ENCODE assay signal across 15 cellular contexts in the genomic region with DNA sequence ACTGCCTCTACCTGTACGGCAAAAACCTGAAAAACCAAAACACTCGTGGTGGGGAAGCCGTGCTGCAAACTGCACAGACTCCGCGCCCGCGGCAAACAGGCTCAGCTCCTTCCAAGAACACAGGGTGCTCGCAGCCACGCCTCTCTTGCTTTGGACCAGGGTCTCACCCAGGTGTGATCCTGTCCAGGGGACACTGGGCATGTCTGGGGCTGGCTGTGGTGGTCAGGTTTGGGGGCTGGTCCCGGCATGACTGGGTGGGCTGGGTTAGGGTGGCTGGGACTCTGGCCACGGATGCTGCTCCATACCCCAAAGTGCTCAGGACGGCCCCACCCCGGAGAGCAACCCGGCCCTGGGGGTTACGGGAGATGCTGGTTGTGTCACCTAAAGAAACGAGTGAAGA. TPM values are rescaled to one million over a fixed set of nuclear protein-coding genes. Genes with fewer than 3 reads are reported as not detected.
DNase-seq lines count a peak whose midpoint lies in the region; ATAC-seq, FAIRE-seq and TF ChIP-seq lines count a peak whose summit lies in the region.
"Had no signal": no experiment of that assay in that cellular context is flagged by ENCODE, and none has a peak within 500 bp of the region (broad histone marks: within the 10 kb centered on the region; RNA-seq: fewer than 3 reads in every experiment).

No MANE protein-coding gene starts in this region.

- H2AFZ ChIP-seq in K562 (ENCODE audit: low read depth, low read length) (no peak overlapping the region), neuronal stem cell (ENCODE audit: low read length) (no peak overlapping the region)
- H2AFZ ChIP-seq: GM23248 had no signal

- H2BK12ac ChIP-seq in neuronal stem cell (ENCODE audit: low read length): no peak overlapping the region

- H3K9me3 Mint-ChIP-seq in activated CD8-positive, alpha-beta T cell treated with anti-CD3 and anti-CD28 coated beads, Interleukin-2, amount 10 ng/mL, durations not matched to agents 7 days and 5 days (ENCODE audit: insufficient read depth): no peaks in the 10 kb centered on the region
- H3K9me3 Mint-ChIP-seq: CD4-positive, alpha-beta T cell had no signal

- in situ Hi-C loops in K562 (cut with MboI): no loop called here

- H3K14ac ChIP-seq in neuronal stem cell (ENCODE audit: low read length): no peak overlapping the region

- H4K20me1 ChIP-seq in K562 (replicated peaks; ENCODE audit: control insufficient read depth, insufficient read depth, low read length): no peaks in the 10 kb centered on the region

- no peak for TF ChIP-seq POLR2A in K562 (conservative IDR thresholded peaks at IDR 0.05)

- H3K27me3 ChIP-seq in K562 (ENCODE audit: control insufficient read depth in 2 of 2, insufficient read depth in 2 of 2, low read length in 2 of 2): no peaks in the 10 kb centered on the region
- no peaks in the 10 kb centered on the region for H3K27me3 ChIP-seq in neuronal stem cell (ENCODE audit: control insufficient read depth in 3 of 3, insufficient read depth in 3 of 3, low read depth in 1 of 3, low read length in 3 of 3)
- H3K27me3 ChIP-seq: BLaER1 had no signal

- BruUV-seq in K562 (replicated peaks; lab: Mats Ljungman, UMichigan): no TSS peak

- no peak overlapping the region for H2BK120ac ChIP-seq in neuronal stem cell (ENCODE audit: low read depth, low read length)

- no peak overlapping the region for H3K27ac Mint-ChIP-seq in activated CD8-positive, alpha-beta T cell treated with anti-CD3 and anti-CD28 coated beads, Interleukin-2, amount 10 ng/mL, durations not matched to agents 7 days and 5 days

- H3K27ac ChIP-seq in 22Rv1 (peak overlapping the region; percentile 98), HEK293 (ENCODE audit: extremely low read depth, low read depth, low read length) (no peak overlapping the region), K562 (ENCODE audit: extremely low read depth, low read depth, low read length) (no peak overlapping the region), neuronal stem cell (replicated peaks; ENCODE audit: low read length) (no peak overlapping the region)
- H3K27ac ChIP-seq: A549, BLaER1, GM23248 had no signal

- peaks cover 4% of the 10 kb centered on the region for H3K4me1 Mint-ChIP-seq in activated CD8-positive, alpha-beta T cell treated with anti-CD3 and anti-CD28 coated beads, Interleukin-2, amount 10 ng/mL, durations not matched to agents 7 days and 5 days (ENCODE audit: low read depth)

- H4K8ac ChIP-seq in neuronal stem cell (ENCODE audit: low read depth, low read length): no peak overlapping the region

- peaks cover 24% of the 10 kb centered on the region for H3K36me3 Mint-ChIP-seq in activated CD8-positive, alpha-beta T cell treated with anti-CD3 and anti-CD28 coated beads, Interleukin-2, amount 10 ng/mL, durations not matched to agents 7 days and 5 days (ENCODE audit: low read depth)

- CTCF ChIA-PET in HEK293 (lab: Yijun Ruan, JAX): no interaction called here
- CTCF ChIA-PET in K562 (lab: Yijun Ruan, JAX; ENCODE audit: low intra/inter-chr PET ratio): no interaction called here
- CTCF ChIA-PET in activated CD8-positive, alpha-beta T cell treated with anti-CD3 and anti-CD28 coated beads, Interleukin-2, amount 10 ng/mL, durations not matched to agents 7 days and 5 days (lab: Charles Lee): no interaction called here

- no peak for TF ChIP-seq RAD21 in K562 (CRISPR knock-in tag; conservative IDR thresholded peaks at IDR 0.05 in 1 of 2, IDR thresholded peaks at IDR 0.05 in 1 of 2)

- no peak for DNase-seq in K562 (ENCODE audit: extremely low read depth in 1 of 4, low spot score in 3 of 4)
- DNase-seq in neuronal stem cell (ENCODE audit: low spot score): no peak
- no peak for DNase-seq in activated CD8-positive, alpha-beta T cell treated with anti-CD3 and anti-CD28 coated beads, Interleukin-2, amount 10 ng/mL, durations not matched to agents 7 days and 5 days
- DNase-seq in amygdala (lab: John Stamatoyannopoulos, UW): no peak
- DNase-seq: Calu3; CD4-positive, alpha-beta T cell; DMS79; GM23248; KBM-7 had no signal

- H3K4ac ChIP-seq in neuronal stem cell (ENCODE audit: low read length): no peak overlapping the region

- no peak overlapping the region for H3K23ac ChIP-seq in neuronal stem cell (ENCODE audit: low read depth, low read length, poor library complexity)

- no peak overlapping the region for H3K9ac ChIP-seq in K562 (ENCODE audit: insufficient read depth in 1 of 2, low read depth in 2 of 2, low read length in 2 of 2)
- no peak overlapping the region for H3K9ac ChIP-seq in neuronal stem cell (ENCODE audit: low read depth, low read length, poor library complexity)
- H3K9ac ChIP-seq: BLaER1, GM23248 had no signal

- POLR2A ChIA-PET in HEK293 (lab: Yijun Ruan, JAX) (no interaction called here), K562 (lab: Yijun Ruan, JAX) (interaction anchor here (0.7 kb wide), 1 partner anchor 38 kb away, joined by 3 read pairs; no protein-coding TSS in a partner anchor)
- POLR2A ChIA-PET in activated CD8-positive, alpha-beta T cell treated with anti-CD3 and anti-CD28 coated beads, Interleukin-2, amount 10 ng/mL, durations not matched to agents 7 days and 5 days (lab: Charles Lee): interaction anchor here (0.6 kb wide), 1 partner anchor 92 kb away, joined by 3 read pairs; no protein-coding TSS in a partner anchor

- H3K4me2 ChIP-seq in K562 (ENCODE audit: insufficient read depth, low read length) (no peak overlapping the region), neuronal stem cell (ENCODE audit: insufficient read depth, low read length, poor library complexity, severe bottlenecking) (no peak overlapping the region)
- H3K4me2 ChIP-seq: A549, BLaER1 had no signal

- H3K4me3 ChIP-seq in HEK293 (ENCODE audit: low read depth, low read length): no peak overlapping the region
- no peak overlapping the region for H3K4me3 ChIP-seq in K562
- no peak overlapping the region for H3K4me3 ChIP-seq in neuronal stem cell (ENCODE audit: low read length in 2 of 2)
- H3K4me3 ChIP-seq: A549, BLaER1, GM12878, GM23248 had no signal

- H3K36me3 ChIP-seq in HEK293 (ENCODE audit: control insufficient read depth in 2 of 2, insufficient read depth in 1 of 2, low read length in 2 of 2) (peaks cover 7 to 46% of the 10 kb centered on the region in 2 experiments; a peak in 2 of 3 replicates), K562 (ENCODE audit: control insufficient read depth, insufficient read depth, low read length) (peaks cover 81% of the 10 kb centered on the region; the same call in 2 of the 3 replicates), neuronal stem cell (replicated peaks in 1 of 2; ENCODE audit: control insufficient read depth in 2 of 2, insufficient read depth in 2 of 2, low read length in 2 of 2) (peaks cover 15 to 80% of the 10 kb centered on the region in 2 donors)

- H3K4me1 ChIP-seq in HEK293 (ENCODE audit: control insufficient read depth, insufficient read depth, low read length) (peaks cover 4% of the 10 kb centered on the region; the same call in 1 of the 2 replicates), K562 (replicated peaks in 1 of 2; ENCODE audit: control insufficient read depth in 2 of 2, insufficient read depth in 2 of 2, low read length in 2 of 2) (peaks cover 5 to 53% of the 10 kb centered on the region in 2 experiments), neuronal stem cell (ENCODE audit: control insufficient read depth in 2 of 2, insufficient read depth in 1 of 2, low read depth in 1 of 2, low read length in 2 of 2) (peaks cover 4 to 8% of the 10 kb centered on the region in 2 donors)

- no peaks in the 10 kb centered on the region for H3K27me3 Mint-ChIP-seq in activated CD8-positive, alpha-beta T cell treated with anti-CD3 and anti-CD28 coated beads, Interleukin-2, amount 10 ng/mL, durations not matched to agents 7 days and 5 days (ENCODE audit: low read depth)
- H3K27me3 Mint-ChIP-seq: CD4-positive, alpha-beta T cell had no signal

- no peaks in the 10 kb centered on the region for H3K9me3 ChIP-seq in HEK293 (ENCODE audit: control insufficient read depth, insufficient read depth, low read depth, low read length)
- H3K9me3 ChIP-seq in K562 (replicated peaks; ENCODE audit: control insufficient read depth, insufficient read depth, low read depth, low read length): no peaks in the 10 kb centered on the region
- no peaks in the 10 kb centered on the region for H3K9me3 ChIP-seq in neuronal stem cell (replicated peaks in 1 of 2; ENCODE audit: control insufficient read depth in 2 of 2, insufficient read depth in 1 of 2, low read depth in 1 of 2, low read length in 2 of 2)
- H3K9me3 ChIP-seq: A549, BLaER1 had no signal

- no peak for TF ChIP-seq EP300 in K562 (IDR thresholded peaks at IDR 0.05; ENCODE audit: low read length)

- no peak overlapping the region for H3K18ac ChIP-seq in neuronal stem cell (ENCODE audit: low read length)

- no peak overlapping the region for H3K4me3 Mint-ChIP-seq in activated CD8-positive, alpha-beta T cell treated with anti-CD3 and anti-CD28 coated beads, Interleukin-2, amount 10 ng/mL, durations not matched to agents 7 days and 5 days
- H3K4me3 Mint-ChIP-seq: CD4-positive, alpha-beta T cell had no signal

- H2AK5ac ChIP-seq in neuronal stem cell (ENCODE audit: low read depth, low read length): no peak overlapping the region

- FAIRE-seq in K562 (lab: Jason Lieb, UNC): no peak
- FAIRE-seq: A549, GM12878 had no signal

- H2BK15ac ChIP-seq in neuronal stem cell (ENCODE audit: low read length): peak overlapping the region; percentile 24

- H3K9me1 ChIP-seq in K562 (ENCODE audit: control insufficient read depth, insufficient read depth, low read length): no peaks in the 10 kb centered on the region

- ATAC-seq in K562 (no peak), HG02852 (IDR thresholded peaks at IDR 0.05; ENCODE audit: unreplicated experiment) (no peak)
- ATAC-seq in activated CD8-positive, alpha-beta T cell treated with anti-CD3 and anti-CD28 coated beads, Interleukin-2, amount 10 ng/mL, durations not matched to agents 7 days and 5 days: no peak
- ATAC-seq: A549, GM12878 had no signal

- 92% methylated on average over 15 of the region's 16 CpGs for WGBS in K562 (ENCODE audit: insufficient coverage, low coverage, missing lambda C conversion rate)
- no CpG with 5 or more reads among the region's 16 CpGs for WGBS in neuronal stem cell (ENCODE audit: extremely low coverage in 2 of 2, insufficient read length in 2 of 2, insufficient replicate concordance in 1 of 2), 2 donors

- intact Hi-C loops in K562 (cut with micrococcal nuclease): no loop called here

- H4K91ac ChIP-seq in neuronal stem cell (ENCODE audit: low read depth, low read length, poor library complexity): no peak overlapping the region

- TF ChIP-seq CTCF in 22Rv1 (IDR thresholded peaks at IDR 0.05): no peak
- TF ChIP-seq CTCF in HEK293 (tag by site-specific recombination; IDR thresholded peaks at IDR 0.05): no peak
- no peak for TF ChIP-seq CTCF in K562 (IDR thresholded peaks at IDR 0.05 in 2 of 3, conservative IDR thresholded peaks at IDR 0.05 in 1 of 3; ENCODE audit: insufficient read depth in 2 of 3, low read depth in 1 of 3, low read length in 3 of 3)

- H3K79me1 ChIP-seq in neuronal stem cell (ENCODE audit: low read depth, low read length): peaks cover 7% of the 10 kb centered on the region

- peaks cover 3% of the 10 kb centered on the region; the same call in 1 of the 3 replicates for H3K79me2 ChIP-seq in K562 (ENCODE audit: control insufficient read depth, insufficient read depth, low read length)

- H2BK5ac ChIP-seq in neuronal stem cell (ENCODE audit: low read length): no peak overlapping the region

RNA-seq across cellular contexts. Expression of a gene that starts 13.9 kb away (rescaled TPM):
- total RNA-seq in K562 (2011; cell fraction: chromatin; rRNA removed; ENCODE audit: low replicate concordance): 61.5 and 154 TPM in 2 replicates
- total RNA-seq in K562 (2011; cell fraction: nucleolus; rRNA removed): 171 and 189 TPM in 2 replicates
- total RNA-seq in K562 (2011; cell fraction: nucleoplasm; rRNA removed): 129 and 161 TPM in 2 replicates
- total RNA-seq in K562 (2014; rRNA removed) (639 and 643 TPM in 2 replicates), K562 (2014; rRNA removed; fragmentation: Illumina TruSeq; extraction: Trizol) (131 and 209 TPM in 2 replicates), K562 (2015; rRNA removed; fragmentation: Illumina TruSeq; extraction: Trizol) (349 and 395 TPM in 2 replicates), K562 (2021) (383 and 392 TPM in 2 replicates)
- polyA plus RNA-seq in K562 (2011; rRNA removed) (223 and 286 TPM in 2 replicates), K562 (2014; fragmentation: Illumina TruSeq; extraction: Trizol) (434 and 536 TPM in 2 replicates), K562 (2014; fragmentation: Nextera tagmentation; extraction: Ambion mirVana) (100 to 1,000 TPM in 1 of 2 experiments, 10 to 100 TPM in 1; 61.4 to 125 TPM), K562 (2014; rRNA removed) (661 and 856 TPM in 2 replicates)
- 531 and 777 TPM in 2 replicates for polyA plus RNA-seq in K562 (2011; cell fraction: cytosol; rRNA removed)
- 389 and 485 TPM in 2 replicates for polyA plus RNA-seq in K562 (2011; cell fraction: nucleus; rRNA removed)
- polyA plus RNA-seq in K562 (2012): 659 and 746 TPM in 2 replicates
- 117 and 134 TPM in 2 replicates for polyA minus RNA-seq in K562 (2011; rRNA and poly(A)+ RNA removed)
- polyA minus RNA-seq in K562 (2011; cell fraction: cytosol; rRNA and poly(A)+ RNA removed): 191 and 300 TPM in 2 replicates
- 54.3 and 64.1 TPM in 2 replicates for polyA minus RNA-seq in K562 (2011; cell fraction: nucleus; rRNA and poly(A)+ RNA removed)
- polyA plus RNA-seq in neuronal stem cell (2013, experiment 1 of 2): 755 TPM
- polyA plus RNA-seq in neuronal stem cell (2013, experiment 2 of 2): 706 TPM
- 100 to 1,000 TPM; 174 to 177 TPM for total RNA-seq in activated CD8-positive, alpha-beta T cell treated with anti-CD3 and anti-CD28 coated beads, Interleukin-2, amount 10 ng/mL, durations not matched to agents 7 days and 5 days

RNA-seq across cellular contexts. Expression of a gene that starts 22.5 kb away (rescaled TPM):
- 38.2 and 129 TPM in 2 replicates for total RNA-seq in K562 (2011; cell fraction: chromatin; rRNA removed; ENCODE audit: low replicate concordance)
- total RNA-seq in K562 (2011; cell fraction: nucleolus; rRNA removed): 126 and 135 TPM in 2 replicates
- 74.1 and 78.7 TPM in 2 replicates for total RNA-seq in K562 (2011; cell fraction: nucleoplasm; rRNA removed)
- total RNA-seq in K562 (2014; rRNA removed): 297 and 441 TPM in 2 replicates
- 40.2 and 78.0 TPM in 2 replicates for total RNA-seq in K562 (2014; rRNA removed; fragmentation: Illumina TruSeq; extraction: Trizol)
- 141 and 144 TPM in 2 replicates for total RNA-seq in K562 (2015; rRNA removed; fragmentation: Illumina TruSeq; extraction: Trizol)
- 328 and 351 TPM in 2 replicates for total RNA-seq in K562 (2021)
- 244 and 334 TPM in 2 replicates for polyA plus RNA-seq in K562 (2011; rRNA removed)
- polyA plus RNA-seq in K562 (2011; cell fraction: cytosol; rRNA removed): 305 and 616 TPM in 2 replicates
- 112 and 143 TPM in 2 replicates for polyA plus RNA-seq in K562 (2011; cell fraction: nucleus; rRNA removed)
- 291 and 445 TPM in 2 replicates for polyA plus RNA-seq in K562 (2012)
- 267 and 448 TPM in 2 replicates for polyA plus RNA-seq in K562 (2014; fragmentation: Illumina TruSeq; extraction: Trizol)
- polyA plus RNA-seq in K562 (2014; fragmentation: Nextera tagmentation; extraction: Ambion mirVana): 10 to 100 TPM in 1 of 2 experiments, 1 to 10 TPM in 1; 3.4 to 32.5 TPM
- polyA plus RNA-seq in K562 (2014; rRNA removed): 413 and 438 TPM in 2 replicates
- 36.0 and 77.6 TPM in 2 replicates for polyA minus RNA-seq in K562 (2011; rRNA and poly(A)+ RNA removed)
- 127 and 173 TPM in 2 replicates for polyA minus RNA-seq in K562 (2011; cell fraction: cytosol; rRNA and poly(A)+ RNA removed)
- polyA minus RNA-seq in K562 (2011; cell fraction: nucleus; rRNA and poly(A)+ RNA removed): 45.4 and 50.5 TPM in 2 replicates
- polyA plus RNA-seq in neuronal stem cell (2013, experiment 1 of 2): 201 TPM
- polyA plus RNA-seq in neuronal stem cell (2013, experiment 2 of 2): 197 TPM
- total RNA-seq in activated CD8-positive, alpha-beta T cell treated with anti-CD3 and anti-CD28 coated beads, Interleukin-2, amount 10 ng/mL, durations not matched to agents 7 days and 5 days: 100 to 1,000 TPM; 176 to 177 TPM

RNA-seq across cellular contexts. Expression of a gene that starts 50.7 kb away (rescaled TPM):
- 25.6 and 81.0 TPM in 2 replicates for total RNA-seq in K562 (2011; cell fraction: chromatin; rRNA removed; ENCODE audit: low replicate concordance)
- total RNA-seq in K562 (2011; cell fraction: nucleolus; rRNA removed): 39.0 and 49.5 TPM in 2 replicates
- 22.7 and 24.1 TPM in 2 replicates for total RNA-seq in K562 (2011; cell fraction: nucleoplasm; rRNA removed)
- total RNA-seq in K562 (2014; rRNA removed): 22.1 and 31.1 TPM in 2 replicates
- total RNA-seq in K562 (2014; rRNA removed; fragmentation: Illumina TruSeq; extraction: Trizol): 1.0 and 1.8 TPM in 2 replicates
- 4.2 and 6.0 TPM in 2 replicates for total RNA-seq in K562 (2015; rRNA removed; fragmentation: Illumina TruSeq; extraction: Trizol)
- total RNA-seq in K562 (2021): 18.0 and 19.9 TPM in 2 replicates
- polyA plus RNA-seq in K562 (2011; rRNA removed): 4.4 and 7.6 TPM in 2 replicates
- 5.6 and 12.6 TPM in 2 replicates for polyA plus RNA-seq in K562 (2011; cell fraction: cytosol; rRNA removed)
- 17.8 and 38.7 TPM in 2 replicates for polyA plus RNA-seq in K562 (2011; cell fraction: nucleus; rRNA removed)
- polyA plus RNA-seq in K562 (2012): 15.0 and 15.2 TPM in 2 replicates
- 1.9 and 6.9 TPM in 2 replicates for polyA plus RNA-seq in K562 (2014; fragmentation: Illumina TruSeq; extraction: Trizol)
- under 1 TPM; 0.08 to 0.63 TPM for polyA plus RNA-seq in K562 (2014; fragmentation: Nextera tagmentation; extraction: Ambion mirVana)
- polyA plus RNA-seq in K562 (2014; rRNA removed): 16.3 and 20.2 TPM in 2 replicates
- 1.7 and 2.0 TPM in 2 replicates for polyA minus RNA-seq in K562 (2011; rRNA and poly(A)+ RNA removed)
- 6.2 and 8.5 TPM in 2 replicates for polyA minus RNA-seq in K562 (2011; cell fraction: cytosol; rRNA and poly(A)+ RNA removed)
- 5.5 and 6.6 TPM in 2 replicates for polyA minus RNA-seq in K562 (2011; cell fraction: nucleus; rRNA and poly(A)+ RNA removed)
- polyA plus RNA-seq in neuronal stem cell (2013, experiment 1 of 2): 6.9 TPM
- 7.4 TPM for polyA plus RNA-seq in neuronal stem cell (2013, experiment 2 of 2)
- total RNA-seq in activated CD8-positive, alpha-beta T cell treated with anti-CD3 and anti-CD28 coated beads, Interleukin-2, amount 10 ng/mL, durations not matched to agents 7 days and 5 days: 100 to 1,000 TPM; 433 to 445 TPM

RNA-seq across cellular contexts. Expression of a gene that starts 56.4 kb away (rescaled TPM):
- 26.2 and 103 TPM in 2 replicates for total RNA-seq in K562 (2011; cell fraction: chromatin; rRNA removed; ENCODE audit: low replicate concordance)
- total RNA-seq in K562 (2011; cell fraction: nucleolus; rRNA removed): 64.1 and 67.7 TPM in 2 replicates
- total RNA-seq in K562 (2011; cell fraction: nucleoplasm; rRNA removed): 28.6 and 30.7 TPM in 2 replicates
- 18.6 and 23.1 TPM in 2 replicates for total RNA-seq in K562 (2014; rRNA removed)
- 4.0 and 6.3 TPM in 2 replicates for total RNA-seq in K562 (2014; rRNA removed; fragmentation: Illumina TruSeq; extraction: Trizol)
- 6.7 and 7.8 TPM in 2 replicates for total RNA-seq in K562 (2015; rRNA removed; fragmentation: Illumina TruSeq; extraction: Trizol)
- total RNA-seq in K562 (2021): 46.2 and 49.0 TPM in 2 replicates
- 6.7 and 9.3 TPM in 2 replicates for polyA plus RNA-seq in K562 (2011; rRNA removed)
- 7.4 and 14.1 TPM in 2 replicates for polyA plus RNA-seq in K562 (2011; cell fraction: cytosol; rRNA removed)
- 45.7 and 79.0 TPM in 2 replicates for polyA plus RNA-seq in K562 (2011; cell fraction: nucleus; rRNA removed)
- 20.3 and 27.1 TPM in 2 replicates for polyA plus RNA-seq in K562 (2012)
- 5.2 and 13.0 TPM in 2 replicates for polyA plus RNA-seq in K562 (2014; fragmentation: Illumina TruSeq; extraction: Trizol)
- under 1 TPM; 0.01 to 0.04 TPM for polyA plus RNA-seq in K562 (2014; fragmentation: Nextera tagmentation; extraction: Ambion mirVana)
- polyA plus RNA-seq in K562 (2014; rRNA removed): 21.5 and 23.1 TPM in 2 replicates
- 3.7 and 8.1 TPM in 2 replicates for polyA minus RNA-seq in K562 (2011; rRNA and poly(A)+ RNA removed)
- 16.7 and 22.1 TPM in 2 replicates for polyA minus RNA-seq in K562 (2011; cell fraction: cytosol; rRNA and poly(A)+ RNA removed)
- polyA minus RNA-seq in K562 (2011; cell fraction: nucleus; rRNA and poly(A)+ RNA removed): 20.7 and 21.3 TPM in 2 replicates
- 13.3 TPM for polyA plus RNA-seq in neuronal stem cell (2013, experiment 1 of 2)
- polyA plus RNA-seq in neuronal stem cell (2013, experiment 2 of 2): 13.9 TPM
- 10 to 100 TPM; 58.6 to 70.5 TPM for total RNA-seq in activated CD8-positive, alpha-beta T cell treated with anti-CD3 and anti-CD28 coated beads, Interleukin-2, amount 10 ng/mL, durations not matched to agents 7 days and 5 days

Comparison
In these comparisons a context has a peak if more than half of its experiments do, and no peak if none do; other contexts are left out.
1. RNA of a gene that starts 50.7 kb away (total RNA-seq): 433 to 445 TPM in activated CD8-positive, alpha-beta T cell treated with anti-CD3 and anti-CD28 coated beads, Interleukin-2, amount 10 ng/mL, durations not matched to agents 7 days and 5 days; 1.0 to 81.0 TPM in K562; every median in the first group is over 4 times any median in the second.